19 cellular contexts compared by ENCODE assay signal in the genomic region with DNA sequence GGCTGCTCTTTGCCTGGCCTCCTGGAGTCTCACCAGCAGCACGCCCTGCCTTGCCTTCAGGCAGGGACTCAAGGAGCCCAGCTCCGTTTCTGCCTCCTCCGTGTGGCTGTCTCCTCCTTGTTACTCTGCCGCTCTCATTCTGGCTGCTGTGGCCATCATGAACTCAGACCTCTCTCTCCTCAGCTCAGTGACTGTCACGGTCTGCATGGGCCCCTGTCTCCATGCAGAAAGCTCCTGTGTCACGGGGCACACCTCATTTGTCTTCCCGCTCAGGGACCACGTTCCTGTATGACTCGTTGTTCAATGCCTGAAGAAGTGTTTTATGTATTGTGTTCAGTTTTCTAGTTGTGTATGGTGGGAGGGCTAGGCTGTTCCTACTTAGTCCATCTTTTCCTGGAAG. TPM values are rescaled to one million over a fixed set of nuclear protein-coding genes. Genes with fewer than 3 reads are reported as not detected.
A peak's percentile ranks its signal among the peaks of the same experiment; 100 is the strongest.
DNase-seq lines count a peak whose midpoint lies in the region; ATAC-seq and TF ChIP-seq lines count a peak whose summit lies in the region.
"Had no signal": no experiment of that assay in that cellular context is flagged by ENCODE, and none has a peak within 500 bp of the region (broad histone marks: within the 10 kb centered on the region; RNA-seq: fewer than 3 reads in every experiment).

No MANE protein-coding gene starts in this region.

- no peak overlapping the region for H3K9ac ChIP-seq in IMR-90 (ENCODE audit: low read depth, low read length)
- H3K9ac ChIP-seq in neuronal stem cell (ENCODE audit: low read depth, low read length, poor library complexity), result no peak overlapping the region
- H3K9ac ChIP-seq: SK-N-SH had no signal

- POLR2A ChIA-PET in IMR-90 (lab: Charles Lee; ENCODE audit: unreplicated experiment), result no interaction called here

- H3K14ac ChIP-seq in IMR-90 (replicated peaks; ENCODE audit: low read depth, low read length), result no peak overlapping the region
- no peak overlapping the region for H3K14ac ChIP-seq in neuronal stem cell (ENCODE audit: low read length)

- H3K18ac ChIP-seq in IMR-90 (ENCODE audit: low read depth, low read length), result no peak overlapping the region
- H3K18ac ChIP-seq in neuronal stem cell (ENCODE audit: low read length), result no peak overlapping the region

- no peak overlapping the region for H2BK12ac ChIP-seq in neuronal stem cell (ENCODE audit: low read length)

- peak overlapping the region; percentile 40; the same call in 1 of the 2 replicates for H3K23ac ChIP-seq in IMR-90 (ENCODE audit: low read depth, low read length)
- H3K23ac ChIP-seq in neuronal stem cell (ENCODE audit: low read depth, low read length, poor library complexity), result peak overlapping the region; percentile 62

- no peak overlapping the region for H2BK15ac ChIP-seq in IMR-90 (ENCODE audit: low read depth, low read length)
- H2BK15ac ChIP-seq in neuronal stem cell (ENCODE audit: low read length), result no peak overlapping the region

- intact Hi-C loops in IMR-90 (cut with micrococcal nuclease) (no loop called here), sciatic nerve (cut with DNase I) (loop anchor here (10.0 kb wide), 1 partner anchor 145 kb away; no protein-coding TSS in a partner anchor)

- H3K27ac ChIP-seq in IMR-90 (ENCODE audit: insufficient read depth, low read length) (no peak overlapping the region), neuronal stem cell (replicated peaks; ENCODE audit: low read length) (no peak overlapping the region)

- H3K9me1 ChIP-seq in IMR-90 (ENCODE audit: insufficient read depth, low read length), result peaks cover 10% of the 10 kb centered on the region

- H3K27me3 ChIP-seq in IMR-90 (ENCODE audit: control insufficient read depth, insufficient read depth, low read length) (no peaks in the 10 kb centered on the region), neuronal stem cell (ENCODE audit: control insufficient read depth in 3 of 3, insufficient read depth in 3 of 3, low read depth in 1 of 3, low read length in 3 of 3) (no peaks in the 10 kb centered on the region)

- no peak for TF ChIP-seq CTCF in IMR-90 (conservative IDR thresholded peaks at IDR 0.05; ENCODE audit: low read depth, low read length)

- no peak overlapping the region for H2BK20ac ChIP-seq in IMR-90 (ENCODE audit: low read depth, low read length)

- H3K56ac ChIP-seq in IMR-90 (ENCODE audit: extremely low read depth, insufficient read depth, low read length), result no peak overlapping the region

- no peak overlapping the region for H4K91ac ChIP-seq in IMR-90 (ENCODE audit: insufficient read depth, low read depth, low read length)
- H4K91ac ChIP-seq in neuronal stem cell (ENCODE audit: low read depth, low read length, poor library complexity), result no peak overlapping the region

- no peaks in the 10 kb centered on the region for H3K36me3 ChIP-seq in IMR-90 (ENCODE audit: control insufficient read depth, insufficient read depth, low read length)
- H3K36me3 ChIP-seq in neuronal stem cell (replicated peaks in 1 of 2; ENCODE audit: control insufficient read depth in 2 of 2, insufficient read depth in 2 of 2, low read length in 2 of 2), result no peaks in the 10 kb centered on the region

- BruUV-seq in IMR-90 (replicated peaks; lab: Mats Ljungman, UMichigan), result no TSS peak

- H2BK120ac ChIP-seq in IMR-90 (ENCODE audit: low read depth, low read length) (no peak overlapping the region), neuronal stem cell (ENCODE audit: low read depth, low read length) (no peak overlapping the region)

- H3K4ac ChIP-seq in IMR-90 (ENCODE audit: low read depth, low read length) (no peak overlapping the region), neuronal stem cell (ENCODE audit: low read length) (no peak overlapping the region)

- H2AK5ac ChIP-seq in IMR-90 (ENCODE audit: low read depth, low read length) (no peak overlapping the region), neuronal stem cell (ENCODE audit: low read depth, low read length) (no peak overlapping the region)

- H4K8ac ChIP-seq in IMR-90 (ENCODE audit: low read depth in 2 of 2, low read length in 2 of 2) (no peak overlapping the region), neuronal stem cell (ENCODE audit: low read depth, low read length) (no peak overlapping the region)

- peak; percentile 75 for DNase-seq in Caki2 (ENCODE audit: low read depth)
- DNase-seq in IMR-90, result no peak
- DNase-seq in glomerular visceral epithelial cell (ENCODE audit: extremely low spot score), result peak; percentile 62
- no peak for DNase-seq in neuronal stem cell (ENCODE audit: low spot score)
- DNase-seq in sciatic nerve (ENCODE audit: low spot score), result no peak
- no peak for DNase-seq in NCI-H2227 (lab: John Stamatoyannopoulos, UW; ENCODE audit: unreplicated experiment)
- DNase-seq: C1 segment of cervical spinal cord; CD8-positive, alpha-beta memory T cell; DMS79; H9; Kasumi-1; MM.1S; NCI-H1092 treated with DMSO at 0.1 percent for 48 hours; NCI-H1694; NCI-H2081 treated with DMSO at 0.1 percent for 48 hours; OCI-M1; SHP77; SK-N-SH had no signal

- H2AFZ ChIP-seq in IMR-90 (replicated peaks; ENCODE audit: low read length, poor library complexity) (no peak overlapping the region), neuronal stem cell (ENCODE audit: low read length) (no peak overlapping the region)

- peaks cover 33 to 55% of the 10 kb centered on the region in 2 experiments for H3K79me1 ChIP-seq in IMR-90 (ENCODE audit: low read depth in 1 of 2, low read length in 2 of 2)
- no peaks in the 10 kb centered on the region for H3K79me1 ChIP-seq in neuronal stem cell (ENCODE audit: low read depth, low read length)

- no peak for TF ChIP-seq RAD21 in IMR-90 (IDR thresholded peaks at IDR 0.05; ENCODE audit: low read length)

- no peak overlapping the region for H3K4me2 ChIP-seq in IMR-90 (ENCODE audit: low read depth, low read length)
- H3K4me2 ChIP-seq in neuronal stem cell (ENCODE audit: insufficient read depth, low read length, poor library complexity, severe bottlenecking), result no peak overlapping the region
- H3K4me2 ChIP-seq: SK-N-SH had no signal

- no peak for TF ChIP-seq POLR2A in IMR-90 (IDR thresholded peaks at IDR 0.05; ENCODE audit: low read depth, low read length)

- peaks cover 20% of the 10 kb centered on the region for H4K20me1 ChIP-seq in IMR-90 (ENCODE audit: insufficient read depth, low read length)

- no peaks in the 10 kb centered on the region for H3K4me1 ChIP-seq in IMR-90 (ENCODE audit: control insufficient read depth, insufficient read depth, low read length)
- peaks cover 7 to 8% of the 10 kb centered on the region in 2 donors for H3K4me1 ChIP-seq in neuronal stem cell (ENCODE audit: control insufficient read depth in 2 of 2, insufficient read depth in 1 of 2, low read depth in 1 of 2, low read length in 2 of 2)

- H3K9me3 ChIP-seq in IMR-90 (ENCODE audit: control insufficient read depth, insufficient read depth, low read length) (no peaks in the 10 kb centered on the region), neuronal stem cell (replicated peaks in 1 of 2; ENCODE audit: control insufficient read depth in 2 of 2, insufficient read depth in 1 of 2, low read depth in 1 of 2, low read length in 2 of 2) (peaks cover 0 to 12% of the 10 kb centered on the region in 2 donors)
- H3K9me3 ChIP-seq: SK-N-SH had no signal

- WGBS in IMR-90 (ENCODE audit: extremely low coverage in 2 of 2, insufficient read length in 1 of 2), 2 experiments, result 40% methylated on average over 2 of the region's 9 CpGs; no CpG with 5 or more reads in 1 of the 2 experiments
- WGBS in neuronal stem cell (ENCODE audit: extremely low coverage in 2 of 2, insufficient read length in 2 of 2, insufficient replicate concordance in 1 of 2), 2 donors, result no CpG with 5 or more reads among the region's 9 CpGs

- ATAC-seq in IMR-90 (ENCODE audit: low read depth) (no peak), GM21786 (IDR thresholded peaks at IDR 0.05; ENCODE audit: unreplicated experiment) (no peak), sciatic nerve (no peak)

- in situ Hi-C loops in Caki2 (cut with HindIII; ENCODE audit: low pct_unique_long_range_greater_than_20kb, low sequenced_read_pairs) (no loop called here), IMR-90 (cut with MboI; ENCODE audit: low sequenced_read_pairs) (loop anchor here (5.0 kb wide), 1 partner anchor 138 kb away; no protein-coding TSS in a partner anchor)

- no peak overlapping the region for H2AK9ac ChIP-seq in IMR-90 (replicated peaks; ENCODE audit: low read depth, low read length, poor library complexity)

- H2BK5ac ChIP-seq in IMR-90 (ENCODE audit: low read depth, low read length, poor library complexity, severe bottlenecking), result no peak overlapping the region
- no peak overlapping the region for H2BK5ac ChIP-seq in neuronal stem cell (ENCODE audit: low read length)

- dilution Hi-C loops in IMR-90 (cut with HindIII; ENCODE audit: low sequenced_read_pairs, unreplicated experiment), result no loop called here

- H3K4me3 ChIP-seq in IMR-90 (ENCODE audit: insufficient read depth, low read depth, low read length), result no peak overlapping the region
- peak overlapping the region in 1 of 2 donors; percentile 47 for H3K4me3 ChIP-seq in neuronal stem cell (ENCODE audit: low read length in 2 of 2)

- H4K5ac ChIP-seq in IMR-90 (ENCODE audit: low read depth, low read length), result no peak overlapping the region

- CTCF ChIA-PET in IMR-90 (lab: Yijun Ruan, JAX), result no interaction called here

TF ChIP-seq in IMR-90, 13 proteins besides CTCF, POLR2A, EP300 and RAD21 (continues in another document):
- no peak for TF ChIP-seq FOS (IDR thresholded peaks at IDR 0.05; ENCODE audit: low read depth, low read length)
- no peak for TF ChIP-seq CEBPB (IDR thresholded peaks at IDR 0.05; ENCODE audit: low read depth, low read length)
- TF ChIP-seq RFX5 (IDR thresholded peaks at IDR 0.05; ENCODE audit: low read depth, low read length), result no peak
- no peak for TF ChIP-seq MAZ (IDR thresholded peaks at IDR 0.05; ENCODE audit: borderline replicate concordance, low read depth, low read length)
- TF ChIP-seq RCOR1 (IDR thresholded peaks at IDR 0.05; ENCODE audit: insufficient replicate concordance, low read length), result no peak
- TF ChIP-seq NFE2L2 (IDR thresholded peaks at IDR 0.05; ENCODE audit: low read depth, low read length), result no peak
- TF ChIP-seq MXI1 (IDR thresholded peaks at IDR 0.05; ENCODE audit: borderline replicate concordance, low read depth, low read length), result no peak
- no peak for TF ChIP-seq SMC3 (IDR thresholded peaks at IDR 0.05; ENCODE audit: low read depth, low read length)

RNA-seq across cellular contexts. Expression of a gene that starts 25.3 kb away (rescaled TPM):
- total RNA-seq in Caki2 (2014; rRNA removed; shearing (Covaris generic); ENCODE audit: low replicate concordance), result 16.7 and 19.8 TPM in 2 replicates
- total RNA-seq in IMR-90 (2012; rRNA removed), result 10.8 and 11.1 TPM in 2 replicates
- polyA plus RNA-seq in IMR-90 (2012; rRNA removed), result 14.7 and 15.8 TPM in 2 replicates
- 12.8 and 14.6 TPM in 2 replicates for polyA plus RNA-seq in IMR-90 (2012; cell fraction: cytosol; rRNA removed)
- polyA plus RNA-seq in IMR-90 (2012; cell fraction: nucleus; rRNA removed; ENCODE audit: low replicate concordance), result 12.4 and 24.1 TPM in 2 replicates
- polyA plus RNA-seq in neuronal stem cell (2013, experiment 1 of 2), result 8.8 TPM
- 8.6 TPM for polyA plus RNA-seq in neuronal stem cell (2013, experiment 2 of 2)
- 35.7 TPM for total RNA-seq in sciatic nerve

Comparison
In these comparisons a context has a peak if more than half of its experiments do, and no peak if none do; other contexts are left out.
1. DNase-seq: peak in Caki2 (single experiment) and glomerular visceral epithelial cell (single experiment); none in IMR-90 (single experiment), neuronal stem cell (single experiment), sciatic nerve (single experiment) and NCI-H2227 (single experiment).